In the genomic region with DNA sequence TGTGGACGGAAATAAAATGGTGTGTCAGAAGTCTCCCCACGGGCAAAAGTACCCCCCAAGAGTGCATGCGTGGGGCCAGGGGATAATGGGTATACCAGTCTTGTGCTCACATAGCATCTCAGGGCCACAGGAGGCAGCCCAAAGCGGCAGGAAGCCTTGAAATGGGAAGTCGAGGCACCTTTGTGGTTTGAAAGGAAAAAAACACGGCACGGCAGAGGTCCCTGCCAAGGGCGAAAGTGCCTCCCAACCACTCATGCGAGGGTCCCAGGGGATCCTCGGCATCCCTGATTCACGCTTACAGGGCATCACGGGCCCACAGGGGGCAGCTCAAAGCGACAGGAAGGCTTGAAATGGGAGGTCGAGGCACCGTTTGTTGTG, we compare ENCODE assay signal across 26 cellular contexts.
"Had no signal": no experiment of that assay in that cellular context is flagged by ENCODE, and none has a peak within 500 bp of the region (broad histone marks: within the 10 kb centered on the region; RNA-seq: fewer than 3 reads in every experiment).

No MANE protein-coding gene starts in this region.

- FAIRE-seq: endothelial cell of umbilical vein, islet of Langerhans had no signal

- H3K9ac ChIP-seq: parathyroid adenoma had no signal

- H3K4me1 ChIP-seq: colonic mucosa, gastrocnemius medialis, heart right ventricle, parathyroid adenoma, psoas muscle, transverse colon had no signal

- H3K27ac Mint-ChIP-seq: endodermal cell; naive B cell; nephron; stimulated activated naive CD8-positive, alpha-beta T cell treated with anti-CD3 and anti-CD28 coated beads, Interleukin-15, amount 100 ng/mL, for 72 hours had no signal

- H3K4me3 Mint-ChIP-seq: endodermal cell; naive B cell; nephron; stimulated activated naive B cell treated with anti-CD40 and anti-IgM and Interleukin-4, amounts not matched to agents 10 μg/mL and 1 μg/mL and 100 μg/mL, for 72 hours; stimulated activated naive CD8-positive, alpha-beta T cell treated with anti-CD3 and anti-CD28 coated beads, Interleukin-15, amount 100 ng/mL, for 72 hours had no signal

- H2AFZ ChIP-seq: parathyroid adenoma had no signal

- H3K27me3 ChIP-seq: colonic mucosa, gastrocnemius medialis, heart right ventricle, transverse colon had no signal

- H3K36me3 ChIP-seq: colonic mucosa, gastrocnemius medialis, heart right ventricle, thoracic aorta, transverse colon had no signal

- H3K4me1 Mint-ChIP-seq: endodermal cell; naive B cell; nephron; stimulated activated naive B cell treated with anti-CD40 and anti-IgM and Interleukin-4, amounts not matched to agents 10 μg/mL and 1 μg/mL and 100 μg/mL, for 72 hours; stimulated activated naive CD8-positive, alpha-beta T cell treated with anti-CD3 and anti-CD28 coated beads, Interleukin-15, amount 100 ng/mL, for 72 hours had no signal

- H3K79me2 ChIP-seq: parathyroid adenoma had no signal

- H3K4me3 ChIP-seq: colonic mucosa, gastrocnemius medialis, heart right ventricle, psoas muscle, thoracic aorta, transverse colon had no signal

- DNase-seq: cerebellar nuclear complex; colonic mucosa; effector CD4-positive, alpha-beta T cell; endodermal cell; erythroblast; gastrocnemius medialis; heart right ventricle; hypothalamus; left ventricle myocardium superior; mesendoderm; naive B cell; occipital lobe; psoas muscle; retina; stimulated activated CD4-positive, alpha-beta T cell treated with anti-CD3 and anti-CD28 coated beads, Interleukin-2, amount 100 ng/mL, for 24 hours; stimulated activated CD4-positive, alpha-beta T cell treated with anti-CD3 and anti-CD28 coated beads, Interleukin-4, amount 100 ng/mL, for 4 hours; stimulated activated naive B cell treated with anti-CD40 and anti-IgM and Interleukin-4, amounts not matched to agents 10 μg/mL and 1 μg/mL and 100 μg/mL, for 72 hours; stimulated activated naive CD8-positive, alpha-beta T cell treated with anti-CD3 and anti-CD28 coated beads, Interleukin-15, amount 100 ng/mL, for 72 hours; substantia nigra; transverse colon had no signal

- H3K27me3 Mint-ChIP-seq: naive B cell; stimulated activated naive B cell treated with anti-CD40 and anti-IgM and Interleukin-4, amounts not matched to agents 10 μg/mL and 1 μg/mL and 100 μg/mL, for 72 hours; stimulated activated naive CD8-positive, alpha-beta T cell treated with anti-CD3 and anti-CD28 coated beads, Interleukin-15, amount 100 ng/mL, for 72 hours had no signal

- H3K27ac ChIP-seq: colonic mucosa, gastrocnemius medialis, heart right ventricle, parathyroid adenoma, psoas muscle, thoracic aorta, transverse colon had no signal

- ATAC-seq: gastrocnemius medialis; heart right ventricle; left ventricle myocardium superior; psoas muscle; sciatic nerve; stimulated activated naive B cell treated with anti-CD40 and anti-IgM and Interleukin-4, amounts not matched to agents 10 μg/mL and 1 μg/mL and 100 μg/mL, for 72 hours; stimulated activated naive CD8-positive, alpha-beta T cell treated with anti-CD3 and anti-CD28 coated beads, Interleukin-15, amount 100 ng/mL, for 72 hours had no signal

- H3K9me3 ChIP-seq: colonic mucosa, psoas muscle had no signal
